ENCODE assay signal across 17 cellular contexts in genomic region chr2:144971937-144972336, GRCh38.
DNase-seq lines count a peak whose midpoint lies in the region; ATAC-seq and TF ChIP-seq lines count a peak whose summit lies in the region.
"Had no signal": no experiment of that assay in that cellular context is flagged by ENCODE, and none has a peak within 500 bp of the region (broad histone marks: within the 10 kb centered on the region; RNA-seq: fewer than 3 reads in every experiment).

No MANE protein-coding gene starts in this region.

- H3K4me1 ChIP-seq in OCI-LY1 (ENCODE audit: insufficient read depth, low read length, severe bottlenecking), result peaks cover 25% of the 10 kb centered on the region
- H3K4me1 ChIP-seq: BLaER1 treated with 17β-estradiol and CSF1 and Interleukin-3, amounts not matched to agents 10 nM and 100 nM; Caco-2 had no signal

- no peak overlapping the region for H3K27ac Mint-ChIP-seq in stimulated activated effector memory CD8-positive, alpha-beta T cell treated with anti-CD3 and anti-CD28 coated beads, Interleukin-12 subunit alpha, Interleukin-12 subunit beta, amount 100 ng/mL, for 72 hours
- H3K27ac Mint-ChIP-seq: B cell; CD4-positive, alpha-beta T cell; CD8-positive, alpha-beta T cell had no signal

- H3K4me2 ChIP-seq in OCI-LY1 (ENCODE audit: low read length), result peak overlapping the region; percentile 4; the same call in 1 of the 2 replicates
- H3K4me2 ChIP-seq: BLaER1 treated with 17β-estradiol and CSF1 and Interleukin-3, amounts not matched to agents 10 nM and 100 nM had no signal

- peak; percentile 4 for DNase-seq in Ammon's horn (ENCODE audit: low spot score)
- no peak for DNase-seq in stimulated activated effector memory CD8-positive, alpha-beta T cell treated with anti-CD3 and anti-CD28 coated beads, Interleukin-12 subunit alpha, Interleukin-12 subunit beta, amount 100 ng/mL, for 72 hours (ENCODE audit: low spot score in 2 of 2)
- DNase-seq in SIG-M5 treated with dmso at 0.1 percent for 504 hours (lab: John Stamatoyannopoulos, UW; ENCODE audit: unreplicated experiment), result no peak
- DNase-seq: 8988T; ACHN; Caco-2; Calu3; CD4-positive, alpha-beta T cell; CD8-positive, alpha-beta T cell; DMS79 treated with DMSO at 0.1 percent for 48 hours; GF-D8 had no signal

- H3K9ac ChIP-seq in OCI-LY1 (ENCODE audit: low read length), result no peak overlapping the region
- H3K9ac ChIP-seq: BLaER1 treated with 17β-estradiol and CSF1 and Interleukin-3, amounts not matched to agents 10 nM and 100 nM had no signal

- peak overlapping the region; percentile 17 for H3K27ac ChIP-seq in OCI-LY1 (ENCODE audit: low read depth, low read length, poor library complexity, severe bottlenecking)
- H3K27ac ChIP-seq: BLaER1 treated with 17β-estradiol and CSF1 and Interleukin-3, amounts not matched to agents 10 nM and 100 nM; C4-2B had no signal

- peak; percentile 60 for ATAC-seq in stimulated activated effector memory CD8-positive, alpha-beta T cell treated with anti-CD3 and anti-CD28 coated beads, Interleukin-12 subunit alpha, Interleukin-12 subunit beta, amount 100 ng/mL, for 72 hours
- no peak for ATAC-seq in GM21390 (IDR thresholded peaks at IDR 0.05; ENCODE audit: unreplicated experiment)
- ATAC-seq: CD8-positive, alpha-beta T cell; GM12878 had no signal

- no peak overlapping the region for H3K4me3 ChIP-seq in OCI-LY1 (ENCODE audit: low read depth, low read length, poor library complexity, severe bottlenecking)
- H3K4me3 ChIP-seq: BLaER1 treated with 17β-estradiol and CSF1 and Interleukin-3, amounts not matched to agents 10 nM and 100 nM; GM12878 had no signal

- peaks cover 7% of the 10 kb centered on the region for H3K9me3 ChIP-seq in OCI-LY1 (ENCODE audit: low read length)
- H3K9me3 ChIP-seq: Caco-2 had no signal

- TF ChIP-seq CTCF in OCI-LY1 (IDR thresholded peaks at IDR 0.05; ENCODE audit: low read length), result no peak

- H3K27me3 ChIP-seq in OCI-LY1 (ENCODE audit: insufficient read depth, low read length), result no peaks in the 10 kb centered on the region
- H3K27me3 ChIP-seq: BLaER1 treated with 17β-estradiol and CSF1 and Interleukin-3, amounts not matched to agents 10 nM and 100 nM had no signal

- no peaks in the 10 kb centered on the region for H3K4me1 Mint-ChIP-seq in stimulated activated effector memory CD8-positive, alpha-beta T cell treated with anti-CD3 and anti-CD28 coated beads, Interleukin-12 subunit alpha, Interleukin-12 subunit beta, amount 100 ng/mL, for 72 hours
- H3K4me1 Mint-ChIP-seq: B cell had no signal

- H3K4me3 Mint-ChIP-seq in stimulated activated effector memory CD8-positive, alpha-beta T cell treated with anti-CD3 and anti-CD28 coated beads, Interleukin-12 subunit alpha, Interleukin-12 subunit beta, amount 100 ng/mL, for 72 hours, result no peak overlapping the region
- H3K4me3 Mint-ChIP-seq: B cell; CD4-positive, alpha-beta T cell; CD8-positive, alpha-beta T cell had no signal

- no peaks in the 10 kb centered on the region for H3F3A ChIP-seq in OCI-LY1 (ENCODE audit: insufficient read depth, low read length)

- H2AFZ ChIP-seq in OCI-LY1 (ENCODE audit: low read length), result peak overlapping the region; percentile 81; the same call in 1 of the 2 replicates

- H3K36me3 ChIP-seq in OCI-LY1 (ENCODE audit: insufficient read depth, low read length), result no peaks in the 10 kb centered on the region

- H3K36me3 Mint-ChIP-seq in stimulated activated effector memory CD8-positive, alpha-beta T cell treated with anti-CD3 and anti-CD28 coated beads, Interleukin-12 subunit alpha, Interleukin-12 subunit beta, amount 100 ng/mL, for 72 hours, result no peaks in the 10 kb centered on the region
- H3K36me3 Mint-ChIP-seq: CD8-positive, alpha-beta T cell had no signal

- H3K9me2 ChIP-seq in OCI-LY1 (ENCODE audit: low read depth, low read length), result no peaks in the 10 kb centered on the region

- H4K20me1 ChIP-seq in OCI-LY1 (ENCODE audit: insufficient read depth, low read length), result no peaks in the 10 kb centered on the region
- H4K20me1 ChIP-seq: BLaER1 treated with 17β-estradiol and CSF1 and Interleukin-3, amounts not matched to agents 10 nM and 100 nM had no signal

- H3K79me2 ChIP-seq in OCI-LY1 (ENCODE audit: insufficient read depth, low read length), result no peaks in the 10 kb centered on the region

- peaks cover 7% of the 10 kb centered on the region for H3K9me3 Mint-ChIP-seq in stimulated activated effector memory CD8-positive, alpha-beta T cell treated with anti-CD3 and anti-CD28 coated beads, Interleukin-12 subunit alpha, Interleukin-12 subunit beta, amount 100 ng/mL, for 72 hours
